In genomic region chr3:19947549-19948071, GRCh38 we compare ENCODE assay signal across 8 cellular contexts. TPM values are rescaled to one million over a fixed set of nuclear protein-coding genes. Genes with fewer than 3 reads are reported as not detected.
DNase-seq lines count a peak whose midpoint lies in the region; ATAC-seq and TF ChIP-seq lines count a peak whose summit lies in the region.

No MANE protein-coding gene starts in this region.

- DNase-seq in NCI-H226: peak; percentile 35
- peak; percentile 56 for DNase-seq in activated CD4-positive, alpha-beta memory T cell treated with anti-CD3 and anti-CD28 coated beads, Interleukin-2, amount 10 ng/mL, durations not matched to agents 7 days and 5 days
- peak; percentile 45 for DNase-seq in medulla oblongata (ENCODE audit: extremely low spot score)
- peak; percentile 21 to 44 for DNase-seq in stimulated activated CD8-positive, alpha-beta memory T cell treated with anti-CD3 and anti-CD28 coated beads, Interleukin-15, amount 100 ng/mL, for 4 hours (ENCODE audit: low read depth in 2 of 2)

- ATAC-seq in GM18505 (IDR thresholded peaks at IDR 0.05; ENCODE audit: unreplicated experiment): peak; percentile 20
- peak; percentile 25 for ATAC-seq in HG02852 (IDR thresholded peaks at IDR 0.05; ENCODE audit: unreplicated experiment)
- ATAC-seq in HG03571 (IDR thresholded peaks at IDR 0.05; ENCODE audit: unreplicated experiment): no peak

- no peaks in the 10 kb centered on the region for H3K27me3 Mint-ChIP-seq in activated CD4-positive, alpha-beta memory T cell treated with anti-CD3 and anti-CD28 coated beads, Interleukin-2, amount 10 ng/mL, durations not matched to agents 7 days and 5 days

- H3K4me3 ChIP-seq in ectodermal cell (ENCODE audit: insufficient read depth, low read depth, low read length): peak overlapping the region; percentile 100

- no peak for TF ChIP-seq POLR2A in GM18505 (IDR thresholded peaks at IDR 0.05; ENCODE audit: borderline replicate concordance, extremely low read depth, insufficient read depth, insufficient read length)

- peak overlapping the region; percentile 96 for H3K27ac ChIP-seq in ectodermal cell (ENCODE audit: insufficient read depth, low read depth, low read length, poor library complexity, severe bottlenecking)

- peaks cover 37% of the 10 kb centered on the region for H3K36me3 Mint-ChIP-seq in activated CD4-positive, alpha-beta memory T cell treated with anti-CD3 and anti-CD28 coated beads, Interleukin-2, amount 10 ng/mL, durations not matched to agents 7 days and 5 days (ENCODE audit: low read depth)

- no peaks in the 10 kb centered on the region for H3K27me3 ChIP-seq in ectodermal cell (ENCODE audit: control insufficient read depth, insufficient read depth, low read length, poor library complexity, severe bottlenecking)

- peaks cover 12% of the 10 kb centered on the region for H3K4me1 ChIP-seq in ectodermal cell (ENCODE audit: control insufficient read depth, insufficient read depth, low read length)

- CTCF ChIA-PET in activated CD4-positive, alpha-beta memory T cell treated with anti-CD3 and anti-CD28 coated beads, Interleukin-2, amount 10 ng/mL, durations not matched to agents 7 days and 5 days (lab: Charles Lee): interaction anchor here (0.9 to 1.1 kb wide), 4 partner anchors 92 to 293 kb away, joined by 3 read pairs; partner anchors contain the start of gene KAT2B

- H3K27ac Mint-ChIP-seq in activated CD4-positive, alpha-beta memory T cell treated with anti-CD3 and anti-CD28 coated beads, Interleukin-2, amount 10 ng/mL, durations not matched to agents 7 days and 5 days: peak overlapping the region; percentile 99

- H3K4me3 Mint-ChIP-seq in activated CD4-positive, alpha-beta memory T cell treated with anti-CD3 and anti-CD28 coated beads, Interleukin-2, amount 10 ng/mL, durations not matched to agents 7 days and 5 days: peak overlapping the region; percentile 89

- 1% methylated on average over 27 of the region's 27 CpGs for WGBS in ectodermal cell, 2 experiments

- H3K9me3 Mint-ChIP-seq in activated CD4-positive, alpha-beta memory T cell treated with anti-CD3 and anti-CD28 coated beads, Interleukin-2, amount 10 ng/mL, durations not matched to agents 7 days and 5 days: no peaks in the 10 kb centered on the region

- H3K9me3 ChIP-seq in ectodermal cell (ENCODE audit: control insufficient read depth, low read length): no peaks in the 10 kb centered on the region

- H3K4me1 Mint-ChIP-seq in activated CD4-positive, alpha-beta memory T cell treated with anti-CD3 and anti-CD28 coated beads, Interleukin-2, amount 10 ng/mL, durations not matched to agents 7 days and 5 days: peaks cover 43% of the 10 kb centered on the region

- POLR2A ChIA-PET in activated CD4-positive, alpha-beta memory T cell treated with anti-CD3 and anti-CD28 coated beads, Interleukin-2, amount 10 ng/mL, durations not matched to agents 7 days and 5 days (lab: Charles Lee): interaction anchor here (0.8 to 4.7 kb wide), 13 partner anchors 9 to 239 kb away, joined by 3 to 47 read pairs (median 5); partner anchors contain the start of genes KAT2B and SGO1

- peaks cover 5% of the 10 kb centered on the region for H3K36me3 ChIP-seq in ectodermal cell (ENCODE audit: control insufficient read depth, insufficient read depth, low read length)

RNA-seq across cellular contexts. Expression of gene RAB5A, which starts 0.7 kb away (rescaled TPM):
- 10 to 100 TPM; 60.0 to 64.5 TPM for total RNA-seq in activated CD4-positive, alpha-beta memory T cell treated with anti-CD3 and anti-CD28 coated beads, Interleukin-2, amount 10 ng/mL, durations not matched to agents 7 days and 5 days
- 64.6 TPM for polyA plus RNA-seq in ectodermal cell (2013, experiment 1 of 4)
- polyA plus RNA-seq in ectodermal cell (2013, experiment 2 of 4): 74.7 TPM
- polyA plus RNA-seq in ectodermal cell (2013, experiment 3 of 4): 66.6 TPM
- 68.6 TPM for polyA plus RNA-seq in ectodermal cell (2013, experiment 4 of 4)

RNA-seq across cellular contexts. Expression of gene EFHB, which starts 13.6 kb away (rescaled TPM):
- under 1 TPM in 1 of 2 experiments, not detected in 1; 0.58 TPM for total RNA-seq in activated CD4-positive, alpha-beta memory T cell treated with anti-CD3 and anti-CD28 coated beads, Interleukin-2, amount 10 ng/mL, durations not matched to agents 7 days and 5 days
- polyA plus RNA-seq in ectodermal cell (2013, experiment 1 of 4): 2.2 TPM
- 2.8 TPM for polyA plus RNA-seq in ectodermal cell (2013, experiment 2 of 4)
- 3.0 TPM for polyA plus RNA-seq in ectodermal cell (2013, experiment 3 of 4)
- 3.0 TPM for polyA plus RNA-seq in ectodermal cell (2013, experiment 4 of 4)
